ENCODE assay signal across 1 cellular context in the genomic region with DNA sequence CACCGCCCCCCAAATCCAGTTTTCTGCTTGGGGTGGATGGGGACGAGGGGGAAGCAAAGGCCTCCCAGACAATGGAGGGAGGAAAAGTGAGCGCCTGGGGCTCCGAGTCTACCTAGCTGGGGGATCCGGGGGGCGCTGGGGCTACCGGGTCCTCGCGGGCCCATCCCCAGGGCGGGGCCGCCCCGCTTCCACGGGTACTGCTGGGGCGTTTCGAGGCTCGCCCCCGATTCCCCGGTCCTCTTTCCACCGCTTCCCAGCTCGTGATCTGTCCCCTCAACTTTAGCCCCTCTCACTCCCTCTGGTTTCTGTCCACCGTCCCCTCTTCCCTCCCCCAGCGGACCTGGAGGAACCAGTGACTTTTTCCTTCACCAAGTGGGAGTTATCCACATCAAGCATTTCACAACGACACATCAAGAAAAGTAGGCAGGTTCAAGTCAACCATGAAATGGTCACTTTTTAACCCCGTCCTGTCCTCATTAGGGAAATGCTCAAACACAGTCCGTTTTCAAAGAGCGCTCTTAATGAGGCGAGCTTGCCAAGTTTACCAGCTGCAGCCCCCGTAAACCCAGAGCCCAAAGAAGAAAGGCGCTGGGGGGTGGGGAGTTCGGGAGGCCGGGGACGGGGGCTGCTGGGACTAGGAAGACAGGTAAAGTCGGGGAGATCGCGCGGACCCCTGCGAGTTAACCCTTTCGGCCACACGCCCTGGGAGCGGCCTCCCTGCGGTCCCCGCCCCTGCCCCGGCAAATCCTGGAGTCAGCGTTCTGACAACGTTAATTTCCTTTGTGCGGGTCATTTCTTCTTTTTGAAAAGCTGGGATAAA.
TF ChIP-seq lines count a peak whose summit lies in the region.

No MANE protein-coding gene starts in this region.

TF ChIP-seq in IMR-90, 13 proteins besides CTCF, POLR2A, EP300 and RAD21:
- no peak for TF ChIP-seq MAZ (IDR thresholded peaks at IDR 0.05; ENCODE audit: borderline replicate concordance, low read depth, low read length)
- TF ChIP-seq, protein P1, sequence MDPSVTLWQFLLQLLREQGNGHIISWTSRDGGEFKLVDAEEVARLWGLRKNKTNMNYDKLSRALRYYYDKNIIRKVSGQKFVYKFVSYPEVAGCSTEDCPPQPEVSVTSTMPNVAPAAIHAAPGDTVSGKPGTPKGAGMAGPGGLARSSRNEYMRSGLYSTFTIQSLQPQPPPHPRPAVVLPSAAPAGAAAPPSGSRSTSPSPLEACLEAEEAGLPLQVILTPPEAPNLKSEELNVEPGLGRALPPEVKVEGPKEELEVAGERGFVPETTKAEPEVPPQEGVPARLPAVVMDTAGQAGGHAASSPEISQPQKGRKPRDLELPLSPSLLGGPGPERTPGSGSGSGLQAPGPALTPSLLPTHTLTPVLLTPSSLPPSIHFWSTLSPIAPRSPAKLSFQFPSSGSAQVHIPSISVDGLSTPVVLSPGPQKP (IDR thresholded peaks at IDR 0.05; ENCODE audit: borderline replicate concordance, low read depth, low read length), result no peak
- no peak for TF ChIP-seq RCOR1 (IDR thresholded peaks at IDR 0.05; ENCODE audit: insufficient replicate concordance, low read length)
- no peak for TF ChIP-seq NFE2L2 (IDR thresholded peaks at IDR 0.05; ENCODE audit: low read depth, low read length)
- no peak for TF ChIP-seq MXI1 (IDR thresholded peaks at IDR 0.05; ENCODE audit: borderline replicate concordance, low read depth, low read length)
- TF ChIP-seq BHLHE40 (IDR thresholded peaks at IDR 0.05; ENCODE audit: low read depth, low read length), result no peak
- no peak for TF ChIP-seq FOS (IDR thresholded peaks at IDR 0.05; ENCODE audit: low read depth, low read length)
